ENCODE assay signal across 7 cellular contexts in genomic region chr3:12287727-12288465, GRCh38. TPM values are rescaled to one million over a fixed set of nuclear protein-coding genes. Genes with fewer than 3 reads are reported as not detected.
A peak's percentile ranks its signal among the peaks of the same experiment; 100 is the strongest.
DNase-seq lines count a peak whose midpoint lies in the region; ATAC-seq and TF ChIP-seq lines count a peak whose summit lies in the region.

No MANE protein-coding gene starts in this region.

- H2AK5ac ChIP-seq in mesenchymal stem cell (ENCODE audit: low read length, severe bottlenecking), result no peak overlapping the region

- DNase-seq in NCI-H69 (lab: John Stamatoyannopoulos, UW) (peak; percentile 36), mesenchymal stem cell (peak; percentile 34), uterus (peak; percentile 45 to 48)
- DNase-seq in effector memory CD4-positive, alpha-beta T cell, result no peak

- TF ChIP-seq POLR2A in uterus (IDR thresholded peaks at IDR 0.05), result no peak

- H3K9me3 ChIP-seq in effector memory CD4-positive, alpha-beta T cell (ENCODE audit: control insufficient read depth, low read length), result no peaks in the 10 kb centered on the region
- H3K9me3 ChIP-seq in mesenchymal stem cell (ENCODE audit: control insufficient read depth, low read length) (no peaks in the 10 kb centered on the region), uterus (no peaks in the 10 kb centered on the region)

- peak overlapping the region; percentile 67 for H2AFZ ChIP-seq in mesenchymal stem cell (ENCODE audit: low read depth, low read length)

- peak overlapping the region in 1 of 2 experiments; percentile 75 for H3K23ac ChIP-seq in mesenchymal stem cell (ENCODE audit: low read length in 2 of 2)

- TF ChIP-seq CTCF in uterus (IDR thresholded peaks at IDR 0.05), result no peak

- peak; percentile 34 for ATAC-seq in GM18867 (IDR thresholded peaks at IDR 0.05; ENCODE audit: unreplicated experiment)
- ATAC-seq in GM19452 (IDR thresholded peaks at IDR 0.05; ENCODE audit: unreplicated experiment), result no peak
- no peak for ATAC-seq in GM21528 (IDR thresholded peaks at IDR 0.05; ENCODE audit: low FRiP score, unreplicated experiment)

- peak overlapping the region; percentile 92 for H3K9ac ChIP-seq in mesenchymal stem cell (ENCODE audit: low read length)

- no peaks in the 10 kb centered on the region for H3K36me3 ChIP-seq in effector memory CD4-positive, alpha-beta T cell (ENCODE audit: control insufficient read depth, insufficient read depth, low read length)
- H3K36me3 ChIP-seq in mesenchymal stem cell (ENCODE audit: control insufficient read depth in 1 of 2, insufficient read depth in 2 of 2, low read depth in 1 of 2, low read length in 2 of 2), result no peaks in the 10 kb centered on the region
- H3K36me3 ChIP-seq in uterus, result no peaks in the 10 kb centered on the region

- peak overlapping the region; percentile 40 for H3K4me3 ChIP-seq in effector memory CD4-positive, alpha-beta T cell (ENCODE audit: insufficient read depth, low read depth, low read length, poor library complexity, severe bottlenecking)
- H3K4me3 ChIP-seq in mesenchymal stem cell (ENCODE audit: insufficient read depth in 1 of 2, low read depth in 1 of 2, low read length in 2 of 2) (peak overlapping the region; percentile 75 to 93), uterus (peak overlapping the region; percentile 75 to 80)

- no peaks in the 10 kb centered on the region for H3K27me3 ChIP-seq in effector memory CD4-positive, alpha-beta T cell (replicated peaks; ENCODE audit: control insufficient read depth, insufficient read depth, low read length, poor library complexity, severe bottlenecking)
- no peaks in the 10 kb centered on the region for H3K27me3 ChIP-seq in mesenchymal stem cell (ENCODE audit: control insufficient read depth in 1 of 2, insufficient read depth in 1 of 2, low read length in 2 of 2)
- H3K27me3 ChIP-seq in uterus, result no peaks in the 10 kb centered on the region

- H4K8ac ChIP-seq in mesenchymal stem cell (ENCODE audit: low read length), result peak overlapping the region; percentile 85

- under 1% methylated on average over 55 of the region's 100 CpGs for WGBS in mesenchymal stem cell

- H3K4ac ChIP-seq in mesenchymal stem cell (ENCODE audit: low read depth in 1 of 2, low read length in 2 of 2), result peak overlapping the region; percentile 2 to 35

- H2BK12ac ChIP-seq in mesenchymal stem cell (ENCODE audit: low read length in 2 of 2), result peak overlapping the region; percentile 3 to 77

- peak overlapping the region; percentile 73 for H2BK5ac ChIP-seq in mesenchymal stem cell (ENCODE audit: low read depth, low read length, poor library complexity, severe bottlenecking)

- H3K14ac ChIP-seq in mesenchymal stem cell (ENCODE audit: low read length in 2 of 2), result no peak overlapping the region

- peak overlapping the region; percentile 68 for H4K91ac ChIP-seq in mesenchymal stem cell (ENCODE audit: low read length)

- H3K27ac ChIP-seq in effector memory CD4-positive, alpha-beta T cell (ENCODE audit: insufficient read depth, low read length, poor library complexity, severe bottlenecking), result no peak overlapping the region
- H3K27ac ChIP-seq in mesenchymal stem cell (ENCODE audit: low read length, poor library complexity, severe bottlenecking) (no peak overlapping the region), uterus (peak overlapping the region; percentile 86)

- H3K4me2 ChIP-seq in mesenchymal stem cell (ENCODE audit: low read length, poor library complexity, severe bottlenecking), result peak overlapping the region; percentile 95

- H3K4me1 ChIP-seq in effector memory CD4-positive, alpha-beta T cell (ENCODE audit: control insufficient read depth, insufficient read depth, low read length, poor library complexity, severe bottlenecking), result peaks cover 6% of the 10 kb centered on the region
- H3K4me1 ChIP-seq in mesenchymal stem cell (ENCODE audit: control insufficient read depth, insufficient read depth, low read depth, low read length), result peaks cover 6% of the 10 kb centered on the region
- no peaks in the 10 kb centered on the region for H3K4me1 ChIP-seq in uterus

- peak overlapping the region; percentile 85 for H2BK120ac ChIP-seq in mesenchymal stem cell (ENCODE audit: low read depth, low read length)

- peak overlapping the region; percentile 62 to 88 for H3K18ac ChIP-seq in mesenchymal stem cell (ENCODE audit: low read depth in 1 of 2, low read length in 2 of 2)

- H3K79me1 ChIP-seq in mesenchymal stem cell (replicated peaks; ENCODE audit: low read length, poor library complexity, severe bottlenecking), result peaks cover 4% of the 10 kb centered on the region

- H2BK15ac ChIP-seq in mesenchymal stem cell (ENCODE audit: low read depth, poor library complexity, severe bottlenecking), result peak overlapping the region; percentile 97

- intact Hi-C loops in uterus (cut with DNase I; ENCODE audit: low total_unique reads), result no loop called here

RNA-seq across cellular contexts. Expression of gene PPARG, which starts 1.0 kb away (rescaled TPM):
- polyA plus RNA-seq in mesenchymal stem cell (2013, experiment 1 of 2), result 10.3 TPM
- 9.9 TPM for polyA plus RNA-seq in mesenchymal stem cell (2013, experiment 2 of 2)
- 10 to 100 TPM in 2 of 4 donors, 1 to 10 TPM in 2; 5.1 to 29.1 (median 12.9) TPM for total RNA-seq in uterus

Comparison
In these comparisons a context has a peak if more than half of its experiments do, and no peak if none do; other contexts are left out.
1. DNase-seq: peak in NCI-H69 (single experiment), mesenchymal stem cell (single experiment) and uterus (2 of 2); none in effector memory CD4-positive, alpha-beta T cell (0 of 3).
2. H3K27ac ChIP-seq: peak in uterus (2 of 2); none in effector memory CD4-positive, alpha-beta T cell (single experiment) and mesenchymal stem cell (single experiment).
3. Peak in every context shown above with its lines, with median percentiles within 50 percentile points of each other: H3K4me3 ChIP-seq.